8 cellular contexts compared by ENCODE assay signal in the genomic region with DNA sequence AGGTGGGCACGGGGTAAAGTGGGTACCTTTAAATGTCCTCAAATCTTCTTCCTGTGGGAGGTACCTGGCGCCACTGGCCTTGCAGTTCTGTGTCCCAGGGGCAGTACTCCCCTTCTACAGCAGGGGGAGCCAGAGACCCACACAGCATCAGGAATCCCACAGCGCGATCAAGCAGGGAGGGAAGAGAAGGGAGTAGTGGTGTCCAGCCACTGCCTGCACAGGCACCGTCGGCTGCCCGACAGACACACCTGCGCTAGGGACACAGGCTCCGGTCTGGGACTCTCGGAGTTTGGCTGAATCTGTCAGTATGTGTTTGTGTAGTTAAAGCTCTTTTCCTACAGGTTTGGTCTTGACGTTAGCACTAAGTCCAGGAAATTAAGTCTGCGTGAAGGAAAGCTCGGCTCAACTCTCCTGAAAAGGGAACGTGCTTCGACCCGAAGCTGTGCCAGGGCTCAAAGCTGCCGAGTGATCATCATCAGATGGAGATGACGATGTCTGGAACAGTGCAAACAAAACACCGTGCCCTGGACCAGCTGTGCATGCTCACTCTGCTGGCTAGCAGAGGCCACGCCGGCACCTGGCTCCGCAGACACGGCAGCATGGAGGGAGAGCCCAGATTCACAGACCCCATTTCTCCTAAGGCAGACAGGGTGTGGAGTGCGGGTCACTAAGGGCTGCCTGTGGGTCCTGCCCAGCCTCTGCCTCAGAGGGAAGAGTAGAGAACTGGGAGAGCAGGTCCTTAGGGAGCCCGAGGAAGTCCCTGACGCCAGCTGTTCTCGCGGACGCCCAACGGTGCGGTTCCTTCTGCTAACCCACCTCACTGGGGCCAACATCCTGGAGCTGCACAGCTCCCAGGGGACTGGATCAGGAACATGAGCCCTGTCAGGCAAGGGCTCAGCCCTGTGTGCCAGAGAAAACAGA. TPM values are rescaled to one million over a fixed set of nuclear protein-coding genes. Genes with fewer than 3 reads are reported as not detected.
A peak's percentile ranks its signal among the peaks of the same experiment; 100 is the strongest.
DNase-seq lines count a peak whose midpoint lies in the region; ATAC-seq and TF ChIP-seq lines count a peak whose summit lies in the region.

No MANE protein-coding gene starts in this region.

- H3K27me3 ChIP-seq in ovary (no peaks in the 10 kb centered on the region), testis (no peaks in the 10 kb centered on the region)

- H3K27ac ChIP-seq in SK-N-MC: no peak overlapping the region
- peak overlapping the region in 1 of 2 donors; percentile 8 for H3K27ac ChIP-seq in ovary
- H3K27ac ChIP-seq in testis: no peak overlapping the region

- intact Hi-C loops in ovary (cut with DNase I): loop anchor here (2.0 to 10.0 kb wide), 5 partner anchors 54 to 247 kb away; a partner anchor contains a TSS
- intact Hi-C loops in testis (cut with DNase I; ENCODE audit: low total_unique reads): no loop called here

- WGBS in ovary, 3 donors: 38 to 51% (median 42%) methylated on average over 30 to 31 of the region's 31 CpGs
- 49 to 56% methylated on average over 19 to 31 of the region's 31 CpGs for WGBS in testis, 2 donors

- H3K4me3 ChIP-seq in SK-N-MC (no peak overlapping the region), ovary (no peak overlapping the region), testis (no peak overlapping the region)

- peak; percentile 98 for TF ChIP-seq CTCF in GM13976 (IDR thresholded peaks at IDR 0.05; ENCODE audit: borderline replicate concordance, control extremely low read depth, extremely low read depth, insufficient read depth, missing control alignments)
- peak; percentile 94 to 98 (median 97) for TF ChIP-seq CTCF in ovary (IDR thresholded peaks at IDR 0.05)
- peak; percentile 93 to 99 (median 97) for TF ChIP-seq CTCF in testis (IDR thresholded peaks at IDR 0.05)

- no peaks in the 10 kb centered on the region for H3K36me3 Mint-ChIP-seq in activated naive CD4-positive, alpha-beta T cell treated with anti-CD3 and anti-CD28 coated beads, Interleukin-2, amount 50 U/mL, for 72 hours

- TF ChIP-seq POLR2A in ovary (IDR thresholded peaks at IDR 0.05): no peak
- TF ChIP-seq POLR2A in testis (IDR thresholded peaks at IDR 0.05): no peak

- in situ Hi-C loops in GM13976 (cut with MboI; ENCODE audit: low sequenced_read_pairs, unreplicated experiment): no loop called here

- no peaks in the 10 kb centered on the region for H3K9me3 Mint-ChIP-seq in activated naive CD4-positive, alpha-beta T cell treated with anti-CD3 and anti-CD28 coated beads, Interleukin-2, amount 50 U/mL, for 72 hours

- H3K4me1 ChIP-seq in ovary (ENCODE audit: insufficient read depth) (no peaks in the 10 kb centered on the region), testis (no peaks in the 10 kb centered on the region)

- H3K9me3 ChIP-seq in SK-N-MC (ENCODE audit: low read depth, low read length): no peaks in the 10 kb centered on the region
- H3K9me3 ChIP-seq in ovary: no peaks in the 10 kb centered on the region
- no peaks in the 10 kb centered on the region for H3K9me3 ChIP-seq in testis

- no peak overlapping the region for H3K9ac ChIP-seq in SK-N-MC (ENCODE audit: insufficient read length)

- peaks cover 7% of the 10 kb centered on the region for H3K36me3 ChIP-seq in SK-N-MC (ENCODE audit: insufficient read depth, low read length)
- no peaks in the 10 kb centered on the region for H3K36me3 ChIP-seq in ovary
- H3K36me3 ChIP-seq in testis (ENCODE audit: low read depth, missing control alignments): no peaks in the 10 kb centered on the region

- DNase-seq in 8988T (peak; percentile 87), GM13976 (ENCODE audit: low spot score) (peak; percentile 90), LoVo (ENCODE audit: low spot score) (peak; percentile 70), SK-N-MC (ENCODE audit: low read depth, low spot score) (peak; percentile 18), glomerular endothelial cell (ENCODE audit: extremely low read depth, low read depth, low spot score) (peak; percentile 31), ovary (peak; percentile 80 to 92 (median 89)), testis (peak; percentile 92)
- DNase-seq in activated naive CD4-positive, alpha-beta T cell treated with anti-CD3 and anti-CD28 coated beads, Interleukin-2, amount 50 U/mL, for 72 hours (ENCODE audit: low spot score in 2 of 2): peak; percentile 77 to 87

- no peak overlapping the region for H3K27ac Mint-ChIP-seq in activated naive CD4-positive, alpha-beta T cell treated with anti-CD3 and anti-CD28 coated beads, Interleukin-2, amount 50 U/mL, for 72 hours

- peak; percentile 91 to 95 for ATAC-seq in activated naive CD4-positive, alpha-beta T cell treated with anti-CD3 and anti-CD28 coated beads, Interleukin-2, amount 50 U/mL, for 72 hours

- no peak for TF ChIP-seq EP300 in ovary (IDR thresholded peaks at IDR 0.05)

RNA-seq across cellular contexts. Expression of a gene that starts 56.0 kb away (rescaled TPM):
- 10 to 100 TPM in 1 of 2 donors, 1 to 10 TPM in 1; 9.8 to 19.0 TPM for total RNA-seq in activated naive CD4-positive, alpha-beta T cell treated with anti-CD3 and anti-CD28 coated beads, Interleukin-2, amount 50 U/mL, for 72 hours
- total RNA-seq in glomerular endothelial cell (77.3 and 98.8 TPM in 2 replicates), ovary (1 to 10 TPM; 3.2 to 9.2 (median 5.4) TPM), testis (1 to 10 TPM; 6.9 to 8.4 TPM)
- polyA plus RNA-seq in ovary (10 to 100 TPM in 1 of 2 donors, 1 to 10 TPM in 1; 9.7 to 13.8 TPM), testis (ENCODE audit: insufficient read depth, low read depth, low replicate concordance) (8.3 TPM)

Comparison
In these comparisons a context has a peak if more than half of its experiments do, and no peak if none do; other contexts are left out.
1. DNase-seq: peak in every context shown above with its lines; median percentile 92 in testis; 90 in GM13976; 89 in ovary; 87 in 8988T; 82 in activated naive CD4-positive, alpha-beta T cell treated with anti-CD3 and anti-CD28 coated beads, Interleukin-2, amount 50 U/mL, for 72 hours; 70 in LoVo; 31 in glomerular endothelial cell; 18 in SK-N-MC.